ENCODE assay signal across 22 cellular contexts in the genomic region with DNA sequence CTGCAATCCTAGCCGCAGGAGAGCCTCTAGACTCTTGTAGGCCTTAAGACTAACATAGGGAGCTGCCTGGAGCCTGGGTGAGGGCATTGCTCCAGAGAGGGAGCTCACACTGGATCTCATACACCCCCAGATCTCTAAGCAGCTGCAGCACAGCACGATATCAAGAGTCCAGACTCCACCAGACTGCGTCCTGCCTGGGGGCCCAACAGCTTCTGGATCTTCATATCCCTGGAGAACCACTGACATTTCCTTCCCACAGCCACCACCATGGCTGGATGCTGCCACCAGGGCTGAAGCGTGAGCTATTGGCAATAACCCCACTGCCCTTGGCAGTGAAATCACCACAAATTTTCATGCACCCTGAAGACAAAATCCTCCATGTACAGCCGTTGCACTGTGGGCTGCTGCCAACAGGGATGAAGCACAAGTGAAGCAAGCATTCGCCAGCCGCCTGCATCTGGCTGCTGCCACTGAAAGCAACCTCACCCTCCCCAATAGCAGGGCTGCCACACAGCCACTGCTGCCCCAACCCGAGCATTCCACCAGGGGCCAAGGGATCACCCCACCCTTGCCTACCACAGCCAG. TPM values are rescaled to one million over a fixed set of nuclear protein-coding genes. Genes with fewer than 3 reads are reported as not detected.
DNase-seq lines count a peak whose midpoint lies in the region; ATAC-seq and TF ChIP-seq lines count a peak whose summit lies in the region.
"Had no signal": no experiment of that assay in that cellular context is flagged by ENCODE, and none has a peak within 500 bp of the region (broad histone marks: within the 10 kb centered on the region; RNA-seq: fewer than 3 reads in every experiment).

No MANE protein-coding gene starts in this region.

- no peak overlapping the region for H2BK12ac ChIP-seq in mesenchymal stem cell (ENCODE audit: low read length in 2 of 2)

- no peak overlapping the region for H2BK5ac ChIP-seq in mesenchymal stem cell (ENCODE audit: low read depth, low read length, poor library complexity, severe bottlenecking)

- H2AFZ ChIP-seq in mesenchymal stem cell (ENCODE audit: low read depth, low read length) = no peak overlapping the region
- H2AFZ ChIP-seq: PC-9 had no signal

- DNase-seq in right atrium auricular region (ENCODE audit: low spot score) = peak; percentile 42
- DNase-seq in left cardiac atrium = no peak
- DNase-seq in coronary artery (ENCODE audit: low spot score) = peak; percentile 61
- no peak for DNase-seq in mesenchymal stem cell
- no peak for DNase-seq in GM13977 (ENCODE audit: low spot score)
- DNase-seq in NCI-H2227 (lab: John Stamatoyannopoulos, UW; ENCODE audit: unreplicated experiment) = no peak
- DNase-seq in CD8-positive, alpha-beta T cell = no peak
- DNase-seq: BE2C, Calu3, DMS79 treated with DMSO at 0.1 percent for 48 hours, GF-D8, Kasumi-1, NCI-H1105 treated with DMSO at 0.1 percent for 48 hours, NCI-H2029, NCI-H526 treated with DMSO at 0.1 percent for 48 hours, PC-9, SJCRH30 had no signal

- H3K18ac ChIP-seq in mesenchymal stem cell (ENCODE audit: low read depth in 1 of 2, low read length in 2 of 2) = no peak overlapping the region

- H3K27ac Mint-ChIP-seq in CD8-positive, alpha-beta T cell = no peak overlapping the region

- no peak for TF ChIP-seq CTCF in right atrium auricular region (IDR thresholded peaks at IDR 0.05)
- TF ChIP-seq CTCF in coronary artery (IDR thresholded peaks at IDR 0.05) = no peak
- no peak for TF ChIP-seq CTCF in GM13977 (IDR thresholded peaks at IDR 0.05; ENCODE audit: extremely low read depth, insufficient read depth, missing control alignments)
- TF ChIP-seq CTCF in CD8-positive, alpha-beta T cell (IDR thresholded peaks at IDR 0.05) = no peak

- H3K4me3 Mint-ChIP-seq in CD8-positive, alpha-beta T cell = no peak overlapping the region
- H3K4me3 Mint-ChIP-seq: CD14-positive monocyte had no signal

- no peaks in the 10 kb centered on the region for H3K4me1 ChIP-seq in right atrium auricular region
- no peaks in the 10 kb centered on the region for H3K4me1 ChIP-seq in mesenchymal stem cell (ENCODE audit: control insufficient read depth, insufficient read depth, low read depth, low read length)
- no peaks in the 10 kb centered on the region for H3K4me1 ChIP-seq in CD8-positive, alpha-beta T cell (ENCODE audit: insufficient read depth, low read length)
- H3K4me1 ChIP-seq: BE2C, SJCRH30 had no signal

- intact Hi-C loops in left cardiac atrium (cut with DNase I) = no loop called here
- intact Hi-C loops in CD8-positive, alpha-beta T cell (cut with DNase I, micrococcal nuclease) = no loop called here

- H3K9me3 ChIP-seq in right atrium auricular region (peaks cover 0 to 23% of the 10 kb centered on the region in 2 donors), mesenchymal stem cell (ENCODE audit: control insufficient read depth, low read length) (peaks cover 49% of the 10 kb centered on the region)
- no peaks in the 10 kb centered on the region for H3K9me3 ChIP-seq in CD8-positive, alpha-beta T cell (ENCODE audit: low read length)
- H3K9me3 ChIP-seq: BE2C had no signal

- no peak overlapping the region for H3K4me2 ChIP-seq in mesenchymal stem cell (ENCODE audit: low read length, poor library complexity, severe bottlenecking)
- H3K4me2 ChIP-seq: PC-9 had no signal

- H3K27me3 Mint-ChIP-seq in CD8-positive, alpha-beta T cell (ENCODE audit: low read depth) = peaks cover 30% of the 10 kb centered on the region

- no peak overlapping the region for H3K14ac ChIP-seq in mesenchymal stem cell (ENCODE audit: low read length in 2 of 2)

- no peaks in the 10 kb centered on the region for H3K27me3 ChIP-seq in right atrium auricular region
- peaks cover 15 to 38% of the 10 kb centered on the region in 2 experiments for H3K27me3 ChIP-seq in mesenchymal stem cell (ENCODE audit: control insufficient read depth in 1 of 2, insufficient read depth in 1 of 2, low read length in 2 of 2)
- H3K27me3 ChIP-seq in CD8-positive, alpha-beta T cell (ENCODE audit: insufficient read depth, low read length) = no peaks in the 10 kb centered on the region
- H3K27me3 ChIP-seq: BE2C, SJCRH30 had no signal

- H3K9me3 Mint-ChIP-seq in CD8-positive, alpha-beta T cell = peaks cover 17% of the 10 kb centered on the region

- H3K36me3 Mint-ChIP-seq in CD8-positive, alpha-beta T cell = no peaks in the 10 kb centered on the region
- H3K36me3 Mint-ChIP-seq: CD14-positive monocyte had no signal

- no peak overlapping the region for H3K4me3 ChIP-seq in right atrium auricular region
- no peak overlapping the region for H3K4me3 ChIP-seq in coronary artery
- H3K4me3 ChIP-seq in mesenchymal stem cell (ENCODE audit: insufficient read depth in 1 of 2, low read depth in 1 of 2, low read length in 2 of 2) = no peak overlapping the region
- H3K4me3 ChIP-seq in CD8-positive, alpha-beta T cell (ENCODE audit: low read depth, low read length) = no peak overlapping the region
- H3K4me3 ChIP-seq: K562, PC-9, SJCRH30 had no signal

- no peaks in the 10 kb centered on the region for H3K4me1 Mint-ChIP-seq in CD8-positive, alpha-beta T cell (ENCODE audit: low read depth)

- H3K36me3 ChIP-seq in right atrium auricular region = no peaks in the 10 kb centered on the region
- H3K36me3 ChIP-seq in mesenchymal stem cell (ENCODE audit: control insufficient read depth in 1 of 2, insufficient read depth in 2 of 2, low read depth in 1 of 2, low read length in 2 of 2) = no peaks in the 10 kb centered on the region
- H3K36me3 ChIP-seq in CD8-positive, alpha-beta T cell (ENCODE audit: insufficient read depth, low read length) = no peaks in the 10 kb centered on the region
- H3K36me3 ChIP-seq: BE2C, SJCRH30 had no signal

- POLR2A ChIA-PET in CD8-positive, alpha-beta T cell (lab: Charles Lee) = no interaction called here

- no peak overlapping the region for H3K4ac ChIP-seq in mesenchymal stem cell (ENCODE audit: low read depth in 1 of 2, low read length in 2 of 2)

- CTCF ChIA-PET in CD8-positive, alpha-beta T cell (lab: Charles Lee) = no interaction called here

- H3K23ac ChIP-seq in mesenchymal stem cell (ENCODE audit: low read length in 2 of 2) = no peak overlapping the region

- in situ Hi-C loops in GM13977 (cut with MboI; ENCODE audit: low pct_unique_long_range_greater_than_20kb, low sequenced_read_pairs, unreplicated experiment) = no loop called here

- H2AK5ac ChIP-seq in mesenchymal stem cell (ENCODE audit: low read length, severe bottlenecking) = no peak overlapping the region

- H4K8ac ChIP-seq in mesenchymal stem cell (ENCODE audit: low read length) = no peak overlapping the region

- no peak overlapping the region for H3K9ac ChIP-seq in mesenchymal stem cell (ENCODE audit: low read length)

- H2BK15ac ChIP-seq in mesenchymal stem cell (ENCODE audit: low read depth, poor library complexity, severe bottlenecking) = no peak overlapping the region

- 85% methylated on average over 8 of the region's 8 CpGs for WGBS in mesenchymal stem cell

- no peak overlapping the region for H2BK120ac ChIP-seq in mesenchymal stem cell (ENCODE audit: low read depth, low read length)

- H3K79me1 ChIP-seq in mesenchymal stem cell (replicated peaks; ENCODE audit: low read length, poor library complexity, severe bottlenecking) = no peaks in the 10 kb centered on the region

- no peak overlapping the region for H3K27ac ChIP-seq in right atrium auricular region
- no peak overlapping the region for H3K27ac ChIP-seq in coronary artery
- H3K27ac ChIP-seq in mesenchymal stem cell (ENCODE audit: low read length, poor library complexity, severe bottlenecking) = no peak overlapping the region
- no peak overlapping the region for H3K27ac ChIP-seq in CD8-positive, alpha-beta T cell (ENCODE audit: low read depth, low read length)
- H3K27ac ChIP-seq: PC-9, SJCRH30 had no signal

- no peak for ATAC-seq in left cardiac atrium
- ATAC-seq in CD8-positive, alpha-beta T cell = no peak
- ATAC-seq: K562, Right ventricle myocardium inferior had no signal

- H4K91ac ChIP-seq in mesenchymal stem cell (ENCODE audit: low read length) = peak overlapping the region; percentile 20

RNA-seq across cellular contexts. Expression of a gene that starts 28.2 kb away (rescaled TPM):
- total RNA-seq in right atrium auricular region (1 to 10 TPM; 1.6 to 4.1 TPM), left cardiac atrium (1 to 10 TPM; 1.7 to 2.6 TPM)
- polyA plus RNA-seq in mesenchymal stem cell (2013, experiment 1 of 2) = 11.9 TPM
- 11.4 TPM for polyA plus RNA-seq in mesenchymal stem cell (2013, experiment 2 of 2)
- total RNA-seq in CD8-positive, alpha-beta T cell = 1 to 10 TPM; 5.0 to 9.6 TPM
- total RNA-seq: H4, NCI-H460, PC-9 had no signal

Comparison
In these comparisons a context has a peak if more than half of its experiments do, and no peak if none do; other contexts are left out.
1. DNase-seq: peak in right atrium auricular region (single experiment) and coronary artery (single experiment); none in left cardiac atrium (single experiment), mesenchymal stem cell (single experiment), GM13977 (single experiment), NCI-H2227 (single experiment) and CD8-positive, alpha-beta T cell (0 of 7).